ENCODE assay signal across 31 cellular contexts in genomic region chr1:182713492-182713891, GRCh38. TPM values are rescaled to one million over a fixed set of nuclear protein-coding genes. Genes with fewer than 3 reads are reported as not detected.
"Had no signal": no experiment of that assay in that cellular context is flagged by ENCODE, and none has a peak within 500 bp of the region (broad histone marks: within the 10 kb centered on the region; RNA-seq: fewer than 3 reads in every experiment).

No MANE protein-coding gene starts in this region.

- FAIRE-seq: colon, endothelial cell of umbilical vein had no signal

- DNase-seq: activated CD4-positive, alpha-beta memory T cell treated with anti-CD3 and anti-CD28 coated beads, Interleukin-2, amount 10 ng/mL, durations not matched to agents 7 days and 5 days; activated gamma-delta T cell; activated T-cell treated with anti-CD3 and anti-CD28 coated beads, Interleukin-2, amount 50 U/mL, for 1 hour; amniotic stem cell; effector memory CD8-positive, alpha-beta T cell; foreskin melanocyte; glutamatergic neuron; immature natural killer cell; lower lobe of right lung; mesendoderm; mucosa of descending colon; nephron progenitor cell; right cardiac atrium; substantia nigra; T-cell; T-helper 9 cell; thyroid gland; upper lobe of right lung had no signal

- H3K27me3 ChIP-seq: breast epithelium, hepatocyte, thyroid gland, upper lobe of right lung had no signal

- H3K36me3 Mint-ChIP-seq: activated naive CD4-positive, alpha-beta T cell treated with anti-CD3 and anti-CD28 coated beads, Interleukin-2, amount 50 U/mL, for 72 hours; immature natural killer cell; T-cell; WTC11 had no signal

- H3K27me3 Mint-ChIP-seq: activated CD4-positive, alpha-beta memory T cell treated with anti-CD3 and anti-CD28 coated beads, Interleukin-2, amount 10 ng/mL, durations not matched to agents 7 days and 5 days; central memory CD8-positive, alpha-beta T cell; T-cell had no signal

- H3K27ac Mint-ChIP-seq: activated CD4-positive, alpha-beta memory T cell treated with anti-CD3 and anti-CD28 coated beads, Interleukin-2, amount 10 ng/mL, durations not matched to agents 7 days and 5 days; effector memory CD8-positive, alpha-beta T cell; immature natural killer cell; T-cell; WTC11 had no signal

- H3K4me3 Mint-ChIP-seq: activated CD4-positive, alpha-beta memory T cell treated with anti-CD3 and anti-CD28 coated beads, Interleukin-2, amount 10 ng/mL, durations not matched to agents 7 days and 5 days; central memory CD8-positive, alpha-beta T cell; effector memory CD8-positive, alpha-beta T cell; immature natural killer cell; nephron progenitor cell; T-cell; WTC11 had no signal

- H3K27ac ChIP-seq: breast epithelium, hepatocyte, lower lobe of right lung, parathyroid adenoma, thyroid gland, upper lobe of right lung had no signal

- H3K9me3 ChIP-seq: breast epithelium, lower lobe of right lung, mucosa of descending colon, thyroid gland, upper lobe of right lung had no signal

- H3K4me3 ChIP-seq: breast epithelium, hepatocyte, lower lobe of right lung, mucosa of descending colon, thyroid gland, upper lobe of right lung had no signal

- H3K4me1 ChIP-seq: breast epithelium, lower lobe of right lung, parathyroid adenoma, thyroid gland, upper lobe of right lung had no signal

- H3K36me3 ChIP-seq: breast epithelium, lower lobe of right lung, thyroid gland, upper lobe of right lung had no signal

- ATAC-seq: effector memory CD8-positive, alpha-beta T cell; esophagus mucosa; left lobe of liver; lower lobe of right lung; mucosa of descending colon; right cardiac atrium; SK-N-SH treated with all-trans-retinoic acid at 6 μM for 48 hours; T-cell; upper lobe of right lung; WTC11 had no signal

- H3K9me3 Mint-ChIP-seq: activated CD4-positive, alpha-beta memory T cell treated with anti-CD3 and anti-CD28 coated beads, Interleukin-2, amount 10 ng/mL, durations not matched to agents 7 days and 5 days; activated naive CD4-positive, alpha-beta T cell treated with anti-CD3 and anti-CD28 coated beads, Interleukin-2, amount 50 U/mL, for 72 hours; central memory CD8-positive, alpha-beta T cell; effector memory CD8-positive, alpha-beta T cell; immature natural killer cell; nephron progenitor cell; T-cell; WTC11 had no signal

RNA-seq across cellular contexts. Expression of gene RGS8, which starts 29.1 kb away (rescaled TPM):
- total RNA-seq: activated CD4-positive, alpha-beta memory T cell treated with anti-CD3 and anti-CD28 coated beads, Interleukin-2, amount 10 ng/mL, durations not matched to agents 7 days and 5 days; activated naive CD4-positive, alpha-beta T cell treated with anti-CD3 and anti-CD28 coated beads, Interleukin-2, amount 50 U/mL, for 72 hours; breast epithelium; dermis microvascular lymphatic vessel endothelial cell; endothelial cell of umbilical vein; esophagus mucosa; hepatocyte; left lobe of liver; lower lobe of right lung; mucosa of descending colon; pulmonary artery endothelial cell; T-cell; upper lobe of right lung had no signal
- polyA plus RNA-seq: endothelial cell of umbilical vein, hepatocyte, immature natural killer cell had no signal
